Comparison of ENCODE assay signal across 8 cellular contexts in the genomic region with DNA sequence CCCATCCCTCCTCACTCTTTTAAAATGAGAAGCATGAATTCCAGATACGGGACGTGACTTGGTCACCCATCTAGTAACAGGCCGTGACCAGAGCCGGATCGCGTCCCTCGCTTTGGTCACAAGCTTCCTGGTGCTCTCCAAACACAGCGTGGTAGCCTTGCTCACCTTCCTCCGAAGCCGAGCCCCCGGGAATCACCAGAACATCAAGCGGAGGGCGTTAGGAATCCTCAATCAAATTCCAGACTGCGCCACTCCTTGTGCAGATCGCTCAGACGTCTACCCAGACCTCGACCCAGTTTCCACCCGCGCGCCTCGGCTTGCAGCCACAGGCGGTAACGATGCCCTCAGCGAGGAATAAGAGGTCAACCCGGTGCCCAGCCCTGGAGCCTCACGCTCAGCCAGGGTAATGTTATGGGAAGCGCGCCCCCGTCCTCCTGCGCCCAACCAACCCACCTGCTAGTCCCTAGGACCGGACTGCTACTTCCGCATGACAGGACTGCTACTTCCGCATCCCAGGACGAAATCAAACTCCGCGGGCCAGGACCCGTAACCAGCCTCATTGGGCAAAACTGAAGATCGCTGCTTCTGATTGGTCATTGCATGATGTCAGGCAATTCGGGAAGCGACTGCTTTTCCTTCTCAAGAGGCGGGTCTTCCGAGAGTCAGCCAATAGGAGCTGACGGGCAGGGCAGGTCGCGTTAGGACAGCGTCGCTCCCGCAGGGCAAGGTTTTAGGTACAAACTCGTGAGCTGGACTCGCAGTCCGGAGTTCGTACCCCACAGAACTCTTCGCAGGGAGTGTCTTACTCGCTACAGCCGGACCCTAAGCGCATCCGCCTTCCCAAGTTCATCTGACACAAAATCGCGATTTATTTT. TPM values are rescaled to one million over a fixed set of nuclear protein-coding genes. Genes with fewer than 3 reads are reported as not detected.
DNase-seq lines count a peak whose midpoint lies in the region; ATAC-seq and TF ChIP-seq lines count a peak whose summit lies in the region.

Gene MTFR2 (minus strand): TSS at position 501 of the 875 bp plus-strand sequence. CDS start 1,212 bp downstream, outside the sequence.

- intact Hi-C loops in mucosa of descending colon (cut with DNase I, micrococcal nuclease): no loop called here

- no peak for TF ChIP-seq RAD21 in Ishikawa (IDR thresholded peaks at IDR 0.05; ENCODE audit: low read depth)

- no peak for TF ChIP-seq EP300 in Ishikawa (IDR thresholded peaks at IDR 0.05; ENCODE audit: borderline replicate concordance)

- H3K4me3 ChIP-seq in mucosa of descending colon: peak within 1 kb of the TSS; percentile 47

- peak; percentile 97 for ATAC-seq in GM21619 (IDR thresholded peaks at IDR 0.05; ENCODE audit: unreplicated experiment)
- peak; percentile 98 for ATAC-seq in mucosa of descending colon

- H3K27ac ChIP-seq in epithelial cell of prostate: peak within 1 kb of the TSS; percentile 44

- no peaks in the 10 kb centered on the region for H3K9me3 ChIP-seq in mucosa of descending colon

- TF ChIP-seq CTCF in mucosa of descending colon (IDR thresholded peaks at IDR 0.05): peak; percentile 13

- no peaks in the 10 kb centered on the region for H3K36me3 ChIP-seq in mucosa of descending colon (ENCODE audit: low read depth)

- H3K4me1 ChIP-seq in mucosa of descending colon (ENCODE audit: low read depth): peaks cover 15% of the 10 kb centered on the region

- peak; percentile 94 for DNase-seq in DMS153 treated with DMSO at 0.1 percent for 48 hours (lab: John Stamatoyannopoulos, UW; ENCODE audit: unreplicated experiment)
- DNase-seq in OCI-M2 (lab: John Stamatoyannopoulos, UW; ENCODE audit: unreplicated experiment): peak; percentile 95
- peak; percentile 89 for DNase-seq in activated T-cell treated with anti-CD3 and anti-CD28 coated beads for 24 hours (ENCODE audit: low read depth)
- DNase-seq in epithelial cell of prostate (ENCODE audit: low read depth, low spot score): peak; percentile 97
- DNase-seq in mucosa of descending colon: peak; percentile 93 to 98 (median 95)
- peak; percentile 63 to 82 for DNase-seq in stimulated activated CD8-positive, alpha-beta memory T cell treated with anti-CD3 and anti-CD28 coated beads, Interleukin-4, amount 100 ng/mL, for 1 hour (ENCODE audit: low read depth in 2 of 2, low spot score in 1 of 2)

TF ChIP-seq in Ishikawa, 13 proteins besides CTCF, POLR2A, EP300 and RAD21:
- TF ChIP-seq FOXM1 (IDR thresholded peaks at IDR 0.05; ENCODE audit: borderline replicate concordance, low read depth) (peak; percentile 90), CEBPB (IDR thresholded peaks at IDR 0.05) (no peak; the same call in 1 of the 2 replicates), EGR1 (IDR thresholded peaks at IDR 0.05) (peak; percentile 18; the same call in 1 of the 2 replicates), TAF1 (IDR thresholded peaks at IDR 0.05; ENCODE audit: low read depth) (peak; percentile 61), CREB1 (IDR thresholded peaks at IDR 0.05; ENCODE audit: low read depth) (peak; percentile 78), NFIC (IDR thresholded peaks at IDR 0.05) (no peak), ZBTB7A (IDR thresholded peaks at IDR 0.05; ENCODE audit: low read depth) (0 out of 2 replicates have a peak, but pooled peaks have one; percentile 32), YY1 (IDR thresholded peaks at IDR 0.05; ENCODE audit: low read depth) (no peak), TEAD4 (IDR thresholded peaks at IDR 0.05) (peak; percentile 72), TCF12 (IDR thresholded peaks at IDR 0.05; ENCODE audit: low read depth) (0 out of 2 replicates have a peak, but pooled peaks have one; percentile 53)
- TF ChIP-seq, protein P1, sequence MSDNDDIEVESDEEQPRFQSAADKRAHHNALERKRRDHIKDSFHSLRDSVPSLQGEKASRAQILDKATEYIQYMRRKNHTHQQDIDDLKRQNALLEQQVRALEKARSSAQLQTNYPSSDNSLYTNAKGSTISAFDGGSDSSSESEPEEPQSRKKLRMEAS (IDR thresholded peaks at IDR 0.05): peak; percentile 77; the same call in 1 of the 2 replicates
- TF ChIP-seq, protein P2, sequence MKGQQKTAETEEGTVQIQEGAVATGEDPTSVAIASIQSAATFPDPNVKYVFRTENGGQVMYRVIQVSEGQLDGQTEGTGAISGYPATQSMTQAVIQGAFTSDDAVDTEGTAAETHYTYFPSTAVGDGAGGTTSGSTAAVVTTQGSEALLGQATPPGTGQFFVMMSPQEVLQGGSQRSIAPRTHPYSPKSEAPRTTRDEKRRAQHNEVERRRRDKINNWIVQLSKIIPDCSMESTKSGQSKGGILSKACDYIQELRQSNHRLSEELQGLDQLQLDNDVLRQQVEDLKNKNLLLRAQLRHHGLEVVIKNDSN (IDR thresholded peaks at IDR 0.05): 0 out of 2 replicates have a peak, but pooled peaks have one; percentile 10
- TF ChIP-seq, protein P3, sequence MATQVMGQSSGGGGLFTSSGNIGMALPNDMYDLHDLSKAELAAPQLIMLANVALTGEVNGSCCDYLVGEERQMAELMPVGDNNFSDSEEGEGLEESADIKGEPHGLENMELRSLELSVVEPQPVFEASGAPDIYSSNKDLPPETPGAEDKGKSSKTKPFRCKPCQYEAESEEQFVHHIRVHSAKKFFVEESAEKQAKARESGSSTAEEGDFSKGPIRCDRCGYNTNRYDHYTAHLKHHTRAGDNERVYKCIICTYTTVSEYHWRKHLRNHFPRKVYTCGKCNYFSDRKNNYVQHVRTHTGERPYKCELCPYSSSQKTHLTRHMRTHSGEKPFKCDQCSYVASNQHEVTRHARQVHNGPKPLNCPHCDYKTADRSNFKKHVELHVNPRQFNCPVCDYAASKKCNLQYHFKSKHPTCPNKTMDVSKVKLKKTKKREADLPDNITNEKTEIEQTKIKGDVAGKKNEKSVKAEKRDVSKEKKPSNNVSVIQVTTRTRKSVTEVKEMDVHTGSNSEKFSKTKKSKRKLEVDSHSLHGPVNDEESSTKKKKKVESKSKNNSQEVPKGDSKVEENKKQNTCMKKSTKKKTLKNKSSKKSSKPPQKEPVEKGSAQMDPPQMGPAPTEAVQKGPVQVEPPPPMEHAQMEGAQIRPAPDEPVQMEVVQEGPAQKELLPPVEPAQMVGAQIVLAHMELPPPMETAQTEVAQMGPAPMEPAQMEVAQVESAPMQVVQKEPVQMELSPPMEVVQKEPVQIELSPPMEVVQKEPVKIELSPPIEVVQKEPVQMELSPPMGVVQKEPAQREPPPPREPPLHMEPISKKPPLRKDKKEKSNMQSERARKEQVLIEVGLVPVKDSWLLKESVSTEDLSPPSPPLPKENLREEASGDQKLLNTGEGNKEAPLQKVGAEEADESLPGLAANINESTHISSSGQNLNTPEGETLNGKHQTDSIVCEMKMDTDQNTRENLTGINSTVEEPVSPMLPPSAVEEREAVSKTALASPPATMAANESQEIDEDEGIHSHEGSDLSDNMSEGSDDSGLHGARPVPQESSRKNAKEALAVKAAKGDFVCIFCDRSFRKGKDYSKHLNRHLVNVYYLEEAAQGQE (IDR thresholded peaks at IDR 0.05; ENCODE audit: low read depth): no peak

RNA-seq across cellular contexts. Expression of gene MTFR2, which starts in this region (rescaled TPM):
- total RNA-seq in mucosa of descending colon: 1 to 10 TPM; 2.2 to 5.1 (median 2.6) TPM

Comparison
In these comparisons a context has a peak if more than half of its experiments do, and no peak if none do; other contexts are left out.
1. Peak in every context shown above with its lines: DNase-seq, ATAC-seq, H3K4me3 ChIP-seq and H3K27ac ChIP-seq.